1 cellular context compared by ENCODE assay signal in genomic region chr1:93846929-93847810, GRCh38.
TF ChIP-seq lines count a peak whose summit lies in the region.

No MANE protein-coding gene starts in this region.

TF ChIP-seq in K562, 482 proteins besides CTCF, POLR2A, EP300 and RAD21 (continued from another document and continues in another):
- TF ChIP-seq CUX1 (CRISPR knock-in tag; IDR thresholded peaks at IDR 0.05) (no peak), XRCC3 (IDR thresholded peaks at IDR 0.05) (no peak), ARID2 (IDR thresholded peaks at IDR 0.05) (peak; percentile 61; the same call in 1 of the 2 replicates), ARHGAP35 (IDR thresholded peaks at IDR 0.05; ENCODE audit: partially characterized antibody) (no peak), NR2F6 (CRISPR knock-in tag; IDR thresholded peaks at IDR 0.05) (no peak), ZBTB11 (CRISPR knock-in tag; IDR thresholded peaks at IDR 0.05) (peak in 1 of 3 experiments; percentile 81; a peak in 2 of 6 replicates), MLLT1 (IDR thresholded peaks at IDR 0.05) (peak in 1 of 2 experiments; percentile 34; a peak in 2 of 4 replicates), MAFF (IDR thresholded peaks at IDR 0.05; ENCODE audit: low read length) (no peak), TAF7 (tag; IDR thresholded peaks at IDR 0.05) (no peak), MCM5 (IDR thresholded peaks at IDR 0.05; ENCODE audit: low read depth) (no peak), TBP (optimal IDR thresholded peaks at IDR 0.05; ENCODE audit: low read depth, low read length) (peak; percentile 100), ZNF639 (CRISPR knock-in tag; conservative IDR thresholded peaks at IDR 0.05 in 1 of 2, IDR thresholded peaks at IDR 0.05 in 1 of 2) (no peak), ZNF124 (CRISPR knock-in tag; IDR thresholded peaks at IDR 0.05) (no peak), UBTF (IDR thresholded peaks at IDR 0.05; ENCODE audit: borderline replicate concordance in 1 of 2, low read depth in 2 of 2, low read length in 2 of 2) (0 out of 4 replicates have a peak, but pooled peaks of 1 of the 2 experiments have one; percentile 18), PTTG1 (tag; IDR thresholded peaks at IDR 0.05; ENCODE audit: low read depth) (no peak), ARID1B (IDR thresholded peaks at IDR 0.05) (no peak), SRSF7 (optimal IDR thresholded peaks at IDR 0.05; ENCODE audit: low read depth, low read length) (no peak), CBFB (CRISPR knock-in tag; IDR thresholded peaks at IDR 0.05) (no peak; the same call in 1 of the 2 replicates), RUNX1 (IDR thresholded peaks at IDR 0.05; ENCODE audit: low read depth) (no peak), GMEB1 (CRISPR knock-in tag; IDR thresholded peaks at IDR 0.05) (no peak), ZFP91 (CRISPR knock-in tag; IDR thresholded peaks at IDR 0.05) (no peak), FOXO4 (CRISPR knock-in tag; IDR thresholded peaks at IDR 0.05) (no peak), ZNF668 (CRISPR knock-in tag; IDR thresholded peaks at IDR 0.05) (no peak), FOXA1 (IDR thresholded peaks at IDR 0.05; ENCODE audit: borderline replicate concordance) (no peak), SREBF1 (IDR thresholded peaks at IDR 0.05; ENCODE audit: borderline replicate concordance, low read depth, low read length) (0 out of 2 replicates have a peak, but pooled peaks have one; percentile 32), SREBF2 (CRISPR knock-in tag; IDR thresholded peaks at IDR 0.05) (no peak), KAT7 (CRISPR knock-in tag; IDR thresholded peaks at IDR 0.05; ENCODE audit: borderline replicate concordance) (no peak; the same call in 1 of the 2 replicates), EHMT2 (IDR thresholded peaks at IDR 0.05) (0 out of 2 replicates have a peak, but pooled peaks have one; percentile 40), ATF7 (IDR thresholded peaks at IDR 0.05) (0 out of 2 replicates have a peak, but pooled peaks have one; percentile 39), MYNN (IDR thresholded peaks at IDR 0.05) (no peak), MYNN (CRISPR knock-in tag; IDR thresholded peaks at IDR 0.05) (no peak), ZNF165 (CRISPR knock-in tag; IDR thresholded peaks at IDR 0.05; ENCODE audit: borderline replicate concordance) (no peak), MAFG (tag; conservative IDR thresholded peaks at IDR 0.05) (no peak), WHSC1 (IDR thresholded peaks at IDR 0.05; ENCODE audit: low read length) (no peak), ZBTB17 (CRISPR knock-in tag; IDR thresholded peaks at IDR 0.05) (0 out of 2 replicates have a peak, but pooled peaks have one; percentile 48), MYBL2 (IDR thresholded peaks at IDR 0.05; ENCODE audit: low read depth) (no peak), MYBL2 (CRISPR knock-in tag; IDR thresholded peaks at IDR 0.05; ENCODE audit: borderline replicate concordance) (no peak), TAF15 (IDR thresholded peaks at IDR 0.05; ENCODE audit: low read depth, low read length) (no peak), ZBTB34 (CRISPR knock-in tag; IDR thresholded peaks at IDR 0.05) (no peak), GTF2B (IDR thresholded peaks at IDR 0.05; ENCODE audit: extremely low read depth, insufficient read length) (no peak), CHD2 (IDR thresholded peaks at IDR 0.05; ENCODE audit: low read depth, low read length) (peak; percentile 71), SIN3B (IDR thresholded peaks at IDR 0.05; ENCODE audit: low read depth) (no peak), ZNF778 (CRISPR knock-in tag; IDR thresholded peaks at IDR 0.05) (no peak)
